In the genomic region with DNA sequence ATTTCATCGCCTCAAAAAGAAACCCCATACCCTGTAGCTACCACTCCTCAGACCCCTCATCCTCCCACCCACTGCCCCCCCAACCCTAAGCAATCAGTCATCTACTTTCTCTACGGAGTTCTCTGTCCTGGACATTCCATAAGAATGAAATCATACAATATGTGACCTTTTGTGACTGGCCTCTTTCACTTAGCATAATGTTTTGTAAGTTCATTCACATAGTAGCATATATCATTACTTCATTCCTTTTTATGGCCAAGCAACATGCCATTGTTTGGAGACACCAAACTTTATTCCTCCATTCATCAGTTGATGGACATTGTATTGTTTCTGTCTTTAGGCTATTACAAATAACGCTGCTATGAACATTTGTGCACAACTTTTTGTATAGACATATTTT, we compare ENCODE assay signal across 21 cellular contexts.
DNase-seq lines count a peak whose midpoint lies in the region; ATAC-seq and TF ChIP-seq lines count a peak whose summit lies in the region.
"Had no signal": no experiment of that assay in that cellular context is flagged by ENCODE, and none has a peak within 500 bp of the region (broad histone marks: within the 10 kb centered on the region; RNA-seq: fewer than 3 reads in every experiment).

No MANE protein-coding gene starts in this region.

- H3K9me2 ChIP-seq in PC-3 (replicated peaks; ENCODE audit: low read length), result no peaks in the 10 kb centered on the region

- no peaks in the 10 kb centered on the region for H3K79me2 ChIP-seq in PC-3 (ENCODE audit: low read length)

- no peaks in the 10 kb centered on the region for H3K27me3 ChIP-seq in PC-3 (ENCODE audit: low read length)
- H3K27me3 ChIP-seq: colonic mucosa, left lung, Peyer's patch, suprapubic skin, uterus had no signal

- H3K9me3 ChIP-seq in PC-3 (ENCODE audit: low read length), result no peaks in the 10 kb centered on the region; the same call in 1 of the 2 replicates
- H3K9me3 ChIP-seq: colonic mucosa, mucosa of descending colon, Peyer's patch, suprapubic skin, uterus had no signal

- no peak for TF ChIP-seq CTCF in PC-3 (conservative IDR thresholded peaks at IDR 0.05; ENCODE audit: low read depth, low read length)
- no peak for TF ChIP-seq CTCF in choroid plexus epithelial cell (conservative IDR thresholded peaks at IDR 0.05; ENCODE audit: low read depth, low read length)

- POLR2A ChIA-PET in PC-3 (lab: Charles Lee; ENCODE audit: unreplicated experiment), result no interaction called here

- peak; percentile 57 for DNase-seq in ELR (ENCODE audit: low read depth)
- peak; percentile 30 for DNase-seq in PC-3
- peak; percentile 82 for DNase-seq in choroid plexus epithelial cell (ENCODE audit: low read depth)
- peak; percentile 22 to 66 for DNase-seq in lung microvascular endothelial cell (ENCODE audit: low read depth in 2 of 2)
- no peak for DNase-seq in SHP77 (lab: John Stamatoyannopoulos, UW)
- no peak for DNase-seq in RKO (ENCODE audit: low spot score)
- no peak for DNase-seq in GM19238 (ENCODE audit: insufficient read length, low spot score)
- DNase-seq: colonic mucosa, HFFc6, left lung, mucosa of descending colon, NCI-H1417 treated with DMSO at 0.1 percent for 48 hours, NCI-H2107, NCI-H510A treated with DMSO at 0.1 percent for 48 hours, Peyer's patch, T-helper 9 cell, uterus had no signal

- ATAC-seq in PC-3 (no peak; the same call in 1 of the 2 replicates), HG03108 (IDR thresholded peaks at IDR 0.05; ENCODE audit: unreplicated experiment) (no peak)
- ATAC-seq: activated naive CD4-positive, alpha-beta T cell treated with anti-CD3 and anti-CD28 coated beads, Interleukin-2, amount 50 U/mL, for 72 hours; left lung; mucosa of descending colon; stimulated activated effector memory CD8-positive, alpha-beta T cell treated with anti-CD3 and anti-CD28 coated beads, Interleukin-12 subunit alpha, Interleukin-12 subunit beta, amount 100 ng/mL, for 72 hours had no signal

- intact Hi-C loops in PC-3 (cut with micrococcal nuclease), result no loop called here

- no peak overlapping the region for H3K9ac ChIP-seq in PC-3 (ENCODE audit: low read length)

- H3K36me3 ChIP-seq in PC-3 (ENCODE audit: low read depth, low read length), result no peaks in the 10 kb centered on the region
- H3K36me3 ChIP-seq: colonic mucosa, left lung, Peyer's patch, suprapubic skin, uterus had no signal

- CTCF ChIA-PET in PC-3 (lab: Charles Lee), result no interaction called here

- H3K27ac ChIP-seq in PC-3 (ENCODE audit: low read length), result no peak overlapping the region
- H3K27ac ChIP-seq: colonic mucosa, left lung, Peyer's patch, suprapubic skin, uterus had no signal

- no TSS peak for BruUV-seq in PC-3 (replicated peaks; lab: Mats Ljungman, UMichigan)

- no peaks in the 10 kb centered on the region for H3F3A ChIP-seq in PC-3 (ENCODE audit: low read length, unreplicated experiment)

- no peak overlapping the region for H2AFZ ChIP-seq in PC-3 (ENCODE audit: low read length)

- H3K4me1 ChIP-seq in PC-3 (ENCODE audit: insufficient read depth, low read length), result no peaks in the 10 kb centered on the region
- H3K4me1 ChIP-seq: colonic mucosa, suprapubic skin, uterus had no signal

- no peak overlapping the region for H3K4me2 ChIP-seq in PC-3 (ENCODE audit: low read length)

- no peaks in the 10 kb centered on the region for H4K20me1 ChIP-seq in PC-3 (ENCODE audit: low read length)

- H3K4me3 ChIP-seq in PC-3 (ENCODE audit: low read length) (no peak overlapping the region), choroid plexus epithelial cell (ENCODE audit: low read depth, low read length) (no peak overlapping the region)
- H3K4me3 ChIP-seq: colonic mucosa, left lung, mucosa of descending colon, Peyer's patch, suprapubic skin, uterus had no signal

Comparison
In these comparisons a context has a peak if more than half of its experiments do, and no peak if none do; other contexts are left out.
1. DNase-seq: peak in ELR (single experiment), PC-3 (single experiment), choroid plexus epithelial cell (single experiment) and lung microvascular endothelial cell (2 of 2); none in SHP77 (0 of 2), RKO (single experiment) and GM19238 (single experiment).